Comparison of ENCODE assay signal across 27 cellular contexts in the genomic region with DNA sequence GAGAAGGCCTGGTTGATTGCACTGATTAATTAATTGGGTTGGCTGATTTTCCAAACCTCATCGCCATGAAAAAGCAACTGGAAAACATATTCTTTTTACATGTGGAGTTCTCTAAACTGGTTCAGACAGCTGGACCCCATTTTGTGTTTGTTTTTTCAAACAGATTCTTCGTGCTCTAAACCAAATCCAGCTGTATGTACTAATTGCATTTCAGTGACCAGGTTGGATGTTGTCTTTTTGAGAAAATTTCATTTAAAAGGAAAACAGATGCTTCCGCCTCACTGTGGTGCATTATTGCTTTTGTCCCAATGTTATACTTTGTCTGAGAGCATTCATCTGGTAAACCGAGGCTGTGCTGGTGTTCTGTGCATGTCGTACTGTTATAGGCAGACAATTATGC.
"Had no signal": no experiment of that assay in that cellular context is flagged by ENCODE, and none has a peak within 500 bp of the region (broad histone marks: within the 10 kb centered on the region; RNA-seq: fewer than 3 reads in every experiment).

No MANE protein-coding gene starts in this region.

- H3K9me3 ChIP-seq: adrenal gland, body of pancreas, colonic mucosa, esophagus squamous epithelium had no signal

- H3K27ac ChIP-seq: adrenal gland, body of pancreas, colonic mucosa, epithelial cell of prostate, VCaP had no signal

- H3K27me3 ChIP-seq: adrenal gland, body of pancreas, colonic mucosa, esophagus squamous epithelium had no signal

- ATAC-seq: activated CD8-positive, alpha-beta T cell treated with anti-CD3 and anti-CD28 coated beads for 36 hours; activated naive CD8-positive, alpha-beta T cell treated with anti-CD3 and anti-CD28 coated beads, Interleukin-2, amount 50 U/mL, for 24 hours; activated T-cell treated with anti-CD3 and anti-CD28 coated beads, Interleukin-2, amount 50 U/mL, for 4 hours; activated T-helper 17 cell treated with anti-CD3 and anti-CD28 coated beads, Interleukin-2, amount 50 U/mL, for 72 hours; body of pancreas; WTC11 had no signal

- H3K36me3 ChIP-seq: adrenal gland, colonic mucosa, esophagus squamous epithelium had no signal

- DNase-seq: activated CD4-positive, alpha-beta T cell treated with anti-CD3 and anti-CD28 coated beads for 1 hour; activated CD4-positive, alpha-beta T cell treated with anti-CD3 and anti-CD28 coated beads for 4 hours; activated CD4-positive, alpha-beta T cell treated with anti-CD3 and anti-CD28 coated beads, Interleukin-2, amount 50 U/mL, for 1 hour; activated CD4-positive, alpha-beta T cell treated with anti-CD3 and anti-CD28 coated beads, Interleukin-2, amount 50 U/mL, for 48 hours; activated CD8-positive, alpha-beta memory T cell treated with anti-CD3 and anti-CD28 coated beads for 24 hours; activated CD8-positive, alpha-beta T cell treated with anti-CD3 and anti-CD28 coated beads for 36 hours; activated effector memory CD4-positive, alpha-beta T cell treated with Interleukin-2 at 50 U/mL for 16 hours; activated gamma-delta T cell treated with Interleukin-2 at 50 U/mL for 16 hours; activated naive CD4-positive, alpha-beta T cell treated with anti-CD3 and anti-CD28 coated beads for 36 hours; activated naive CD8-positive, alpha-beta T cell treated with anti-CD3 and anti-CD28 coated beads for 36 hours; activated naive CD8-positive, alpha-beta T cell treated with anti-CD3 and anti-CD28 coated beads, Interleukin-2, amount 50 U/mL, for 24 hours; activated T-cell treated with anti-CD3 and anti-CD28 coated beads, Interleukin-2, amount 50 U/mL, for 4 hours; adrenal gland; amygdala; aorta; body of pancreas; caudate nucleus; cerebellar nuclear complex; colonic mucosa; effector CD8-positive, alpha-beta T cell; esophagus squamous epithelium; head of caudate nucleus; T-helper 2 cell had no signal

- H3K4me3 ChIP-seq: adrenal gland, body of pancreas, colonic mucosa, esophagus squamous epithelium had no signal

- H3K4me1 ChIP-seq: colonic mucosa had no signal
